ENCODE assay signal across 8 cellular contexts in genomic region chrX:154980330-154981115, GRCh38. TPM values are rescaled to one million over a fixed set of nuclear protein-coding genes. Genes with fewer than 3 reads are reported as not detected.
DNase-seq lines count a peak whose midpoint lies in the region; ATAC-seq and TF ChIP-seq lines count a peak whose summit lies in the region.

No MANE protein-coding gene starts in this region.

- H3K9ac ChIP-seq in HCT116 (ENCODE audit: low read length) = peak overlapping the region; percentile 39; the same call in 1 of the 2 replicates

- no peaks in the 10 kb centered on the region for H3K9me2 ChIP-seq in HCT116 (ENCODE audit: insufficient read depth)

- ATAC-seq in HCT116 (peak; percentile 98), gastrocnemius medialis (peak; percentile 88 to 91), HG02588 (IDR thresholded peaks at IDR 0.05; ENCODE audit: unreplicated experiment) (no peak)

- intact Hi-C loops in HCT116 (cut with micrococcal nuclease) = loop anchor here (1.0 to 2.0 kb wide), 4 partner anchors 76 to 840 kb away; no protein-coding TSS in a partner anchor
- intact Hi-C loops in adrenal gland (cut with DNase I) = loop anchor here (5.0 to 10.0 kb wide), 2 partner anchors 74 to 77 kb away; no protein-coding TSS in a partner anchor
- intact Hi-C loops in gastrocnemius medialis (cut with DNase I; ENCODE audit: low total_unique reads) = loop anchor here (1.0 to 10.0 kb wide), 5 partner anchors 47 to 234 kb away; partner anchors contain the start of genes BRCC3, CMC4, FUNDC2 and MTCP1

- no TSS peak for BruUV-seq in HCT116 (replicated peaks; lab: Mats Ljungman, UMichigan)

- 10 to 17% (median 12%) methylated on average over 2 to 11 of the region's 11 CpGs for WGBS in adrenal gland, 4 donors

- H3K4me1 ChIP-seq in HCT116 (ENCODE audit: control insufficient read depth in 1 of 2, insufficient read depth in 2 of 2, low read length in 2 of 2) = peaks cover 0 to 10% of the 10 kb centered on the region in 2 experiments; a peak in 1 of 4 replicates
- no peaks in the 10 kb centered on the region for H3K4me1 ChIP-seq in adrenal gland (replicated peaks in 1 of 2)
- no peaks in the 10 kb centered on the region for H3K4me1 ChIP-seq in gastrocnemius medialis

- H3K4me2 ChIP-seq in HCT116 (ENCODE audit: low read length) = peak overlapping the region; percentile 67

- H3K79me2 ChIP-seq in HCT116 (ENCODE audit: insufficient read depth, low read length) = no peaks in the 10 kb centered on the region

- no peaks in the 10 kb centered on the region for H3K36me3 ChIP-seq in HCT116 (ENCODE audit: control insufficient read depth in 1 of 2, insufficient read depth in 2 of 2, low read length in 2 of 2)
- no peaks in the 10 kb centered on the region for H3K36me3 ChIP-seq in adrenal gland (replicated peaks in 1 of 2)
- H3K36me3 ChIP-seq in gastrocnemius medialis = no peaks in the 10 kb centered on the region

- no peak overlapping the region for H3K27ac ChIP-seq in HCT116 (ENCODE audit: low read depth, low read length)
- no peak overlapping the region for H3K27ac ChIP-seq in adrenal gland
- no peak overlapping the region for H3K27ac ChIP-seq in gastrocnemius medialis

- in situ Hi-C loops in gastrocnemius medialis (cut with MboI; ENCODE audit: low sequenced_read_pairs in 4 of 4) = loop anchor here in 3 of 4 donors (5.0 to 25.0 kb wide), 4 partner anchors 74 to 107 kb away; no protein-coding TSS in a partner anchor

- H3K9me3 ChIP-seq in HCT116 (ENCODE audit: control insufficient read depth in 1 of 2, insufficient read depth in 1 of 2, low read depth in 1 of 2, low read length in 2 of 2) (no peaks in the 10 kb centered on the region), adrenal gland (replicated peaks in 1 of 3) (no peaks in the 10 kb centered on the region), gastrocnemius medialis (no peaks in the 10 kb centered on the region)

- TF ChIP-seq CTCF in GM10248 (IDR thresholded peaks at IDR 0.05; ENCODE audit: control extremely low read depth, extremely low read depth, low read depth, missing control alignments) (peak; percentile 64), HCT116 (IDR thresholded peaks at IDR 0.05 in 2 of 3, conservative IDR thresholded peaks at IDR 0.05 in 1 of 3; ENCODE audit: borderline replicate concordance in 1 of 3, insufficient read depth in 1 of 3, low read depth in 2 of 3, low read length in 2 of 3) (peak; percentile 51 to 95 (median 66)), adrenal gland (IDR thresholded peaks at IDR 0.05) (peak; percentile 27 to 81 (median 70)), gastrocnemius medialis (IDR thresholded peaks at IDR 0.05 in 4 of 5, conservative IDR thresholded peaks at IDR 0.05 in 1 of 5) (peak; percentile 56 to 77 (median 59))

- H2AFZ ChIP-seq in HCT116 (ENCODE audit: low read depth, low read length, poor library complexity, severe bottlenecking) = peak overlapping the region; percentile 68

- RAD21 ChIA-PET in HCT116 (lab: Charles Lee; ENCODE audit: low non-redundant PET in 1 of 2, low total read pairs in 2 of 2, uncharacterized antibody in 2 of 2, unreplicated experiment in 2 of 2) = interaction anchor here in 1 of 2 experiments (0.7 kb wide), 1 partner anchor 195 kb away, joined by 4 read pairs; no protein-coding TSS in a partner anchor

- DNase-seq in GM10248 (ENCODE audit: extremely low spot score) = peak; percentile 61
- peak; percentile 45 for DNase-seq in HCT116 (ENCODE audit: low read depth, low spot score)
- peak; percentile 84 for DNase-seq in NAMALWA (ENCODE audit: low spot score)
- peak; percentile 57 for DNase-seq in SW480 (ENCODE audit: low spot score)
- peak; percentile 65 to 92 (median 78) for DNase-seq in adrenal gland
- DNase-seq in hepatic stellate cell (ENCODE audit: low spot score) = peak; percentile 19
- peak; percentile 24 to 67 for DNase-seq in gastrocnemius medialis

- no peaks in the 10 kb centered on the region for H4K20me1 ChIP-seq in HCT116 (ENCODE audit: insufficient read depth)

- POLR2A ChIA-PET in GM10248 (lab: Yijun Ruan, JAX) = no interaction called here
- POLR2A ChIA-PET in HCT116 (lab: Charles Lee) = no interaction called here

- TF ChIP-seq POLR2A in HCT116 (IDR thresholded peaks at IDR 0.05; ENCODE audit: borderline replicate concordance, extremely low read depth, insufficient read depth, insufficient read length) (no peak), adrenal gland (IDR thresholded peaks at IDR 0.05) (no peak), gastrocnemius medialis (IDR thresholded peaks at IDR 0.05) (no peak)

- H3K27me3 ChIP-seq in HCT116 (ENCODE audit: insufficient read depth, low read length) (no peaks in the 10 kb centered on the region), adrenal gland (no peaks in the 10 kb centered on the region), gastrocnemius medialis (no peaks in the 10 kb centered on the region)

- H3K4me3 ChIP-seq in HCT116 (replicated peaks in 1 of 2; ENCODE audit: low read depth in 1 of 2, low read length in 2 of 2) (peak overlapping the region; percentile 25 to 51), adrenal gland (peak overlapping the region in 2 of 4 donors; percentile 17 to 49), gastrocnemius medialis (peak overlapping the region; percentile 38 to 48 (median 42))

- CTCF ChIA-PET in GM10248 (lab: Yijun Ruan, JAX) (interaction anchor here (0.6 to 3.1 kb wide), 9 partner anchors 10 to 168 kb away, joined by 3 to 20 read pairs (median 5); no protein-coding TSS in a partner anchor), HCT116 (lab: Charles Lee) (interaction anchor here (0.8 to 1.4 kb wide), 2 partner anchors 63 to 168 kb away, joined by 4 to 5 read pairs; no protein-coding TSS in a partner anchor)

- TF ChIP-seq RAD21 in HCT116 (IDR thresholded peaks at IDR 0.05; ENCODE audit: low read depth) = peak; percentile 92

TF ChIP-seq in HCT116, 20 proteins besides CTCF, POLR2A, EP300 and RAD21:
- TF ChIP-seq MAX (IDR thresholded peaks at IDR 0.05) = no peak
- TF ChIP-seq REST (IDR thresholded peaks at IDR 0.05; ENCODE audit: low read depth) = no peak
- no peak for TF ChIP-seq ZNF274 (IDR thresholded peaks at IDR 0.05; ENCODE audit: low read depth, low read length)
- TF ChIP-seq ZBTB33 (IDR thresholded peaks at IDR 0.05; ENCODE audit: extremely low read depth, insufficient replicate concordance, low read length) = no peak
- TF ChIP-seq CEBPB (IDR thresholded peaks at IDR 0.05; ENCODE audit: low read depth) = no peak
- TF ChIP-seq EZH2 (IDR thresholded peaks at IDR 0.05) = no peak

RNA-seq across cellular contexts. Expression of gene F8, which starts 42.0 kb away (rescaled TPM):
- 2.6 TPM for total RNA-seq in HCT116 (2021; ENCODE audit: unreplicated experiment)
- 1.2 and 1.7 TPM in 2 replicates for polyA plus RNA-seq in HCT116 (2012)
- 10 to 100 TPM; 31.3 to 78.1 (median 41.4) TPM for total RNA-seq in adrenal gland
- 10 to 100 TPM; 13.4 to 24.8 (median 15.7) TPM for polyA plus RNA-seq in adrenal gland
- total RNA-seq in gastrocnemius medialis = 10 to 100 TPM; 23.3 to 33.7 (median 28.2) TPM

RNA-seq across cellular contexts. Expression of gene FUNDC2, which starts 46.1 kb away (rescaled TPM):
- total RNA-seq in HCT116 (2021; ENCODE audit: unreplicated experiment) (32.5 TPM), adrenal gland (100 to 1,000 TPM in 5 of 8 donors, 10 to 100 TPM in 3; 72.0 to 188 (median 113) TPM), gastrocnemius medialis (100 to 1,000 TPM; 141 to 267 (median 183) TPM)
- polyA plus RNA-seq in HCT116 (2012) = 34.7 and 37.4 TPM in 2 replicates
- 100 to 1,000 TPM in 1 of 3 donors, 10 to 100 TPM in 2; 71.5 to 210 (median 84.0) TPM for polyA plus RNA-seq in adrenal gland

Comparison
In these comparisons a context has a peak if more than half of its experiments do, and no peak if none do; other contexts are left out.
1. DNase-seq: peak in every context shown above with its lines; median percentile 84 in NAMALWA; 78 in adrenal gland; 61 in GM10248; 57 in SW480; 46 in gastrocnemius medialis; 45 in HCT116; 19 in hepatic stellate cell.